7 cellular contexts compared by ENCODE assay signal in the genomic region with DNA sequence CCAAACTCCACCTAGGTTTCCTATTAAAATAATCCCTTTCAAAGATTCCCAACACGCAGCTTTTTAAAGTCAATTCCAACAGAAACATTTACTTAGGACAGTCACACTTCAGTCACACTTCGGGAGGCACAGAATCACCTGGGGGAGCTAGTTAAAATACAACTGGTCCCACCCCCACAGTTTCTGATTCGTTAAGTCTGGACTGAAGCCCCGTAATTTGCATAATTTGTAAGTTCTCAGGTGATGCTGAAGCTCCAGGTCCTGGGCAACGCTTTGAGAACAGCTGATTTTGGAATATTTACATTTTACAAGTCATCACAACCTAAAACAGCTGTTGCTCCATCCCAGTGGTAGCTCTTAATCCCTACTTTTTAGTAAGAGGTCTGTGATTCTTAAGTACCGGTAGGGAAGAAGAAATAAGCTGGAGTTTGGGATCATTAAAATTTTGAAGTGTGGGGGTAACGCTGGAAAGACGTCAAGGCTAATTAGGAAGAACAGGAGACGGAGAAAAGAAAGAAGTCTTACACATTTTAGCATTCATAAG. TPM values are rescaled to one million over a fixed set of nuclear protein-coding genes. Genes with fewer than 3 reads are reported as not detected.
A peak's percentile ranks its signal among the peaks of the same experiment; 100 is the strongest.
DNase-seq lines count a peak whose midpoint lies in the region; ATAC-seq, FAIRE-seq and TF ChIP-seq lines count a peak whose summit lies in the region.

No MANE protein-coding gene starts in this region.

- DNase-seq in GM13976 (ENCODE audit: low spot score) (peak; percentile 22), astrocyte (ENCODE audit: low read depth) (no peak), memory B cell (ENCODE audit: low spot score in 2 of 2) (no peak), body of pancreas (no peak)

- H3K4me1 ChIP-seq in KMS-11 (ENCODE audit: low read depth, poor library complexity, severe bottlenecking) = peaks cover 34% of the 10 kb centered on the region
- H3K4me1 ChIP-seq in astrocyte (ENCODE audit: insufficient read depth, low read length) = peaks cover 18% of the 10 kb centered on the region
- peaks cover 39% of the 10 kb centered on the region for H3K4me1 ChIP-seq in body of pancreas

- H3K9me3 ChIP-seq in astrocyte (ENCODE audit: insufficient read depth, low read depth, low read length) = no peaks in the 10 kb centered on the region
- no peaks in the 10 kb centered on the region for H3K9me3 ChIP-seq in body of pancreas

- H3K4me3 Mint-ChIP-seq in astrocyte (ENCODE audit: unreplicated experiment) = peak overlapping the region; percentile 96
- H3K4me3 Mint-ChIP-seq in memory B cell = peak overlapping the region; percentile 96

- no peak for FAIRE-seq in astrocyte (lab: Jason Lieb, UNC)

- no peaks in the 10 kb centered on the region for H3K27me3 ChIP-seq in KMS-11 (ENCODE audit: insufficient read depth, low read depth)
- H3K27me3 ChIP-seq in astrocyte (ENCODE audit: insufficient read depth, low read length) = no peaks in the 10 kb centered on the region
- H3K27me3 ChIP-seq in body of pancreas = no peaks in the 10 kb centered on the region

- ATAC-seq in memory B cell (ENCODE audit: low read depth) (peak; percentile 15), HG03571 (IDR thresholded peaks at IDR 0.05; ENCODE audit: unreplicated experiment) (no peak), body of pancreas (no peak), GM18520 (IDR thresholded peaks at IDR 0.05; ENCODE audit: unreplicated experiment) (no peak)

- no peaks in the 10 kb centered on the region for H3K36me3 Mint-ChIP-seq in astrocyte (ENCODE audit: low read depth, unreplicated experiment)
- H3K36me3 Mint-ChIP-seq in memory B cell = peaks cover 8% of the 10 kb centered on the region

- H2AFZ ChIP-seq in KMS-11 (ENCODE audit: low read depth) (no peak overlapping the region), astrocyte (ENCODE audit: low read depth, low read length) (peak overlapping the region; percentile 97)

- no peak for TF ChIP-seq POLR2A in body of pancreas (IDR thresholded peaks at IDR 0.05)

- WGBS in body of pancreas, 2 donors = 2 to 6% methylated on average over 9 of the region's 9 CpGs

- intact Hi-C loops in body of pancreas (cut with DNase I) = no loop called here

- H3K9ac ChIP-seq in KMS-11 = peak overlapping the region; percentile 78; the same call in 1 of the 2 replicates
- peak overlapping the region; percentile 90 for H3K9ac ChIP-seq in astrocyte (ENCODE audit: low read length)

- H4K20me1 ChIP-seq in KMS-11 (ENCODE audit: insufficient read depth) (no peaks in the 10 kb centered on the region), astrocyte (ENCODE audit: insufficient read depth, low read length) (peaks cover 21% of the 10 kb centered on the region)

- H3K36me3 ChIP-seq in KMS-11 (ENCODE audit: insufficient read depth) (no peaks in the 10 kb centered on the region), astrocyte (ENCODE audit: insufficient read depth, low read length) (no peaks in the 10 kb centered on the region), body of pancreas (replicated peaks in 1 of 2; ENCODE audit: insufficient read depth in 1 of 2, low read depth in 2 of 2) (no peaks in the 10 kb centered on the region)

- H3K4me3 ChIP-seq in KMS-11 (IDR thresholded peaks at IDR 0.05; ENCODE audit: insufficient read depth, low read depth, low read length) = peak overlapping the region; percentile 44
- peak overlapping the region; percentile 95 for H3K4me3 ChIP-seq in astrocyte (ENCODE audit: insufficient read depth, low read depth, low read length)
- H3K4me3 ChIP-seq in body of pancreas = peak overlapping the region in 1 of 2 donors; percentile 88

- H3K27ac ChIP-seq in KMS-11 (no peak overlapping the region), astrocyte (ENCODE audit: low read depth, low read length) (no peak overlapping the region), body of pancreas (peak overlapping the region in 1 of 4 donors; percentile 82)

- H3K9me3 Mint-ChIP-seq in astrocyte (ENCODE audit: unreplicated experiment) (no peaks in the 10 kb centered on the region), memory B cell (no peaks in the 10 kb centered on the region)

- in situ Hi-C loops in GM13976 (cut with MboI; ENCODE audit: low sequenced_read_pairs, unreplicated experiment) = no loop called here

- peaks cover 11% of the 10 kb centered on the region for H3K4me1 Mint-ChIP-seq in astrocyte (ENCODE audit: low read depth, unreplicated experiment)
- peaks cover 31% of the 10 kb centered on the region for H3K4me1 Mint-ChIP-seq in memory B cell

- H3K79me2 ChIP-seq in KMS-11 (ENCODE audit: insufficient read depth, low read depth) (peaks cover 54% of the 10 kb centered on the region), astrocyte (ENCODE audit: insufficient read depth, low read length) (peaks cover 61% of the 10 kb centered on the region)

- H3K4me2 ChIP-seq in KMS-11 (peak overlapping the region; percentile 87), astrocyte (ENCODE audit: low read length) (peak overlapping the region; percentile 96)

- H3K27me3 Mint-ChIP-seq in astrocyte (ENCODE audit: low read depth, unreplicated experiment) = no peaks in the 10 kb centered on the region
- H3K27me3 Mint-ChIP-seq in memory B cell = no peaks in the 10 kb centered on the region

- H3K27ac Mint-ChIP-seq in astrocyte (ENCODE audit: unreplicated experiment) = peak overlapping the region; percentile 82
- H3K27ac Mint-ChIP-seq in memory B cell = peak overlapping the region; percentile 97

- TF ChIP-seq CTCF in GM13976 (IDR thresholded peaks at IDR 0.05; ENCODE audit: borderline replicate concordance, control extremely low read depth, extremely low read depth, insufficient read depth, missing control alignments) = no peak
- no peak for TF ChIP-seq CTCF in KMS-11 (conservative IDR thresholded peaks at IDR 0.05; ENCODE audit: low read depth, low read length)
- TF ChIP-seq CTCF in astrocyte (IDR thresholded peaks at IDR 0.05; ENCODE audit: insufficient read depth, low read depth, low read length) = no peak
- no peak for TF ChIP-seq CTCF in body of pancreas (IDR thresholded peaks at IDR 0.05)

RNA-seq across cellular contexts. Expression of a gene that starts 1.2 kb away (rescaled TPM):
- total RNA-seq in astrocyte = 39.2 and 41.0 TPM in 2 replicates
- 10 to 100 TPM; 15.8 to 45.4 TPM for total RNA-seq in body of pancreas
